ENCODE assay signal across 19 cellular contexts in genomic region chr6:148867851-148868250, GRCh38.
DNase-seq lines count a peak whose midpoint lies in the region; ATAC-seq, FAIRE-seq and TF ChIP-seq lines count a peak whose summit lies in the region.
"Had no signal": no experiment of that assay in that cellular context is flagged by ENCODE, and none has a peak within 500 bp of the region (broad histone marks: within the 10 kb centered on the region; RNA-seq: fewer than 3 reads in every experiment).

No MANE protein-coding gene starts in this region.

- H3K18ac ChIP-seq in H9 (ENCODE audit: insufficient read length, low read depth, low read length) = peak overlapping the region; percentile 57

- H3K27me3 ChIP-seq in H9 (ENCODE audit: insufficient read depth, low read length) (no peaks in the 10 kb centered on the region), osteoblast (ENCODE audit: insufficient read depth, low read length) (no peaks in the 10 kb centered on the region), MM.1S (replicated peaks; ENCODE audit: insufficient read depth, low read length) (no peaks in the 10 kb centered on the region)

- H2BK120ac ChIP-seq in H9 (ENCODE audit: low read depth, low read length, poor library complexity, severe bottlenecking) = no peak overlapping the region

- H2AK5ac ChIP-seq in H9 (ENCODE audit: insufficient read length, low read length) = no peak overlapping the region

- H3T11ph ChIP-seq in H9 (ENCODE audit: low read length) = no peak overlapping the region

- no peak for FAIRE-seq in GM19239 (lab: Jason Lieb, UNC)
- FAIRE-seq: A204.1 had no signal

- H2BK20ac ChIP-seq in H9 (ENCODE audit: low read depth, low read length, poor library complexity, severe bottlenecking) = no peak overlapping the region

- H3K27ac Mint-ChIP-seq in H9 = peak overlapping the region in 1 of 3 experiments; percentile 47; a peak in 3 of 7 replicates
- H3K27ac Mint-ChIP-seq in activated T-cell treated with anti-CD3 and anti-CD28 coated beads, Interleukin-2, amount 50 U/mL, for 72 hours = peak overlapping the region; percentile 98
- H3K27ac Mint-ChIP-seq: nephron had no signal

- no peaks in the 10 kb centered on the region for H3K23me2 ChIP-seq in H9 (ENCODE audit: insufficient read length, low read depth, low read length, poor library complexity, severe bottlenecking)

- H4K5ac ChIP-seq in H9 (ENCODE audit: insufficient read length, low read depth, low read length) = no peak overlapping the region

- H2AFZ ChIP-seq in H9 (ENCODE audit: low read length) = no peak overlapping the region
- H2AFZ ChIP-seq in osteoblast (ENCODE audit: low read length) = no peak overlapping the region
- H2AFZ ChIP-seq in MM.1S (ENCODE audit: low read length) = no peak overlapping the region

- peak; percentile 81 to 89 for ATAC-seq in activated CD4-positive, CD25-positive, alpha-beta regulatory T cell treated with anti-CD3 and anti-CD28 coated beads, Interleukin-2, amount 50 U/mL, for 24 hours
- peak; percentile 84 to 86 for ATAC-seq in activated T-cell treated with anti-CD3 and anti-CD28 coated beads, Interleukin-2, amount 50 U/mL, for 72 hours (replicated peaks in 1 of 2)
- no peak for ATAC-seq in GM21447 (IDR thresholded peaks at IDR 0.05; ENCODE audit: unreplicated experiment)
- ATAC-seq: sciatic nerve had no signal

- H3K9ac ChIP-seq in H9 (ENCODE audit: extremely low read depth, insufficient read length, low read length) = no peak overlapping the region
- no peak overlapping the region for H3K9ac ChIP-seq in MM.1S (ENCODE audit: low read length)

- peaks cover 57 to 62% of the 10 kb centered on the region in 2 experiments for H3K4me1 Mint-ChIP-seq in H9
- peaks cover 20% of the 10 kb centered on the region for H3K4me1 Mint-ChIP-seq in activated T-cell treated with anti-CD3 and anti-CD28 coated beads, Interleukin-2, amount 50 U/mL, for 72 hours (ENCODE audit: low read depth)

- H2BK15ac ChIP-seq in H9 (ENCODE audit: low read depth, low read length) = no peak overlapping the region

- no peak overlapping the region for H3K27ac ChIP-seq in H9 (ENCODE audit: insufficient read length, low read depth, low read length)
- H3K27ac ChIP-seq in osteoblast (ENCODE audit: low read depth, low read length) = peak overlapping the region; percentile 73
- no peak overlapping the region for H3K27ac ChIP-seq in MM.1S (ENCODE audit: low read length)

- no peak overlapping the region for H2BK12ac ChIP-seq in H9 (ENCODE audit: insufficient read length, low read depth, low read length)

- H3K4me3 Mint-ChIP-seq in H9 = no peak overlapping the region
- H3K4me3 Mint-ChIP-seq in activated T-cell treated with anti-CD3 and anti-CD28 coated beads, Interleukin-2, amount 50 U/mL, for 72 hours = peak overlapping the region; percentile 60 to 88
- H3K4me3 Mint-ChIP-seq: nephron had no signal

- no peak overlapping the region for H3K23ac ChIP-seq in H9 (ENCODE audit: insufficient read length, low read depth, low read length)

- H3K4ac ChIP-seq in H9 (ENCODE audit: low read depth, low read length) = no peak overlapping the region

- H4K20me1 ChIP-seq in H9 (ENCODE audit: control insufficient read depth, insufficient read depth, insufficient read length) (no peaks in the 10 kb centered on the region), osteoblast (ENCODE audit: insufficient read depth, low read length) (no peaks in the 10 kb centered on the region), MM.1S (ENCODE audit: insufficient read depth, low read length) (no peaks in the 10 kb centered on the region)

- no peak overlapping the region for H4K8ac ChIP-seq in H9 (replicated peaks; ENCODE audit: insufficient read length, low read depth, low read length)

- H3K36me3 Mint-ChIP-seq in H9 (ENCODE audit: insufficient read depth in 1 of 3, low read depth in 3 of 3) = peaks cover 0 to 3% (median 0%) of the 10 kb centered on the region in 3 experiments; a peak in 2 of 7 replicates
- peaks cover 0 to 4% of the 10 kb centered on the region in 2 donors for H3K36me3 Mint-ChIP-seq in activated T-cell treated with anti-CD3 and anti-CD28 coated beads, Interleukin-2, amount 50 U/mL, for 72 hours (ENCODE audit: insufficient read depth in 2 of 2)

- no peak overlapping the region for H2BK5ac ChIP-seq in H9 (ENCODE audit: insufficient read length, low read length)

- H3K9me2 ChIP-seq in MM.1S (replicated peaks; ENCODE audit: insufficient read depth, low read length) = no peaks in the 10 kb centered on the region

- H3K9me3 Mint-ChIP-seq in H9 = peaks cover 0 to 7% of the 10 kb centered on the region in 2 experiments; a peak in 3 of 5 replicates
- H3K9me3 Mint-ChIP-seq in activated T-cell treated with anti-CD3 and anti-CD28 coated beads, Interleukin-2, amount 50 U/mL, for 72 hours = peaks cover 2% of the 10 kb centered on the region in 2 donors

- H3K36me3 ChIP-seq in osteoblast (ENCODE audit: insufficient read depth, low read length) = no peaks in the 10 kb centered on the region
- H3K36me3 ChIP-seq in MM.1S (replicated peaks; ENCODE audit: insufficient read depth, low read length) = no peaks in the 10 kb centered on the region

- H3K4me2 ChIP-seq in H9 (ENCODE audit: insufficient read depth, insufficient read length, low read length) = no peak overlapping the region
- H3K4me2 ChIP-seq in osteoblast (ENCODE audit: insufficient read depth, low read length) = peak overlapping the region; percentile 28
- H3K4me2 ChIP-seq in MM.1S (ENCODE audit: low read depth, low read length) = no peak overlapping the region

- no peak overlapping the region for H3K14ac ChIP-seq in H9 (ENCODE audit: insufficient read depth, low read length)

- H4K91ac ChIP-seq in H9 (ENCODE audit: insufficient read length, low read depth, low read length) = no peak overlapping the region

- H3K79me2 ChIP-seq in H9 (ENCODE audit: insufficient read depth, low read length) (peaks cover 22% of the 10 kb centered on the region; the same call in 1 of the 2 replicates), osteoblast (ENCODE audit: insufficient read depth, low read length) (peaks cover 12% of the 10 kb centered on the region), MM.1S (ENCODE audit: low read length) (no peaks in the 10 kb centered on the region)

- peaks cover 6% of the 10 kb centered on the region for H3K79me1 ChIP-seq in H9 (ENCODE audit: insufficient read depth, low read depth, low read length, poor library complexity, severe bottlenecking)

- TF ChIP-seq CTCF in H9 (conservative IDR thresholded peaks at IDR 0.05) = no peak
- TF ChIP-seq CTCF in osteoblast (IDR thresholded peaks at IDR 0.05; ENCODE audit: extremely low read depth, low read depth, low read length) = no peak
- TF ChIP-seq CTCF in MM.1S (IDR thresholded peaks at IDR 0.05; ENCODE audit: low read length) = no peak

- H3K4me3 ChIP-seq in osteoblast (ENCODE audit: insufficient read depth, low read length) (no peak overlapping the region), MM.1S (ENCODE audit: low read length) (no peak overlapping the region)

- no peak overlapping the region for H3K56ac ChIP-seq in H9 (ENCODE audit: insufficient read length, low read depth, low read length)

- no peak for DNase-seq in activated CD4-positive, CD25-positive, alpha-beta regulatory T cell treated with anti-CD3 and anti-CD28 coated beads, Interleukin-2, amount 50 U/mL, for 72 hours
- no peak for DNase-seq in H9
- DNase-seq in activated T-cell treated with anti-CD3 and anti-CD28 coated beads, Interleukin-2, amount 50 U/mL, for 72 hours = peak; percentile 20 to 24
- DNase-seq in osteoblast (ENCODE audit: insufficient read length, low spot score, missing footprints) = peak; percentile 27
- no peak for DNase-seq in GM19239 (ENCODE audit: insufficient read length, low spot score)
- no peak for DNase-seq in MM.1S
- DNase-seq: activated CD8-positive, alpha-beta memory T cell treated with anti-CD3 and anti-CD28 coated beads, Interleukin-2, amount 50 U/mL, for 48 hours; amygdala; COR-L47; cortex of kidney; KBM-7; NCI-H187; NCI-H526 treated with DMSO at 0.1 percent for 48 hours; Right ventricle myocardium superior had no signal

- no peaks in the 10 kb centered on the region for H3K9me3 ChIP-seq in H9 (ENCODE audit: control insufficient read depth, low read depth, low read length)
- H3K9me3 ChIP-seq in osteoblast (ENCODE audit: low read depth, low read length) = no peaks in the 10 kb centered on the region
- no peaks in the 10 kb centered on the region for H3K9me3 ChIP-seq in MM.1S (replicated peaks; ENCODE audit: insufficient read depth, low read length)

- H3F3A ChIP-seq in MM.1S (ENCODE audit: insufficient read depth, low read length) = no peaks in the 10 kb centered on the region

- H3K27me3 Mint-ChIP-seq in H9 (ENCODE audit: low read depth) = no peaks in the 10 kb centered on the region
- H3K27me3 Mint-ChIP-seq in activated T-cell treated with anti-CD3 and anti-CD28 coated beads, Interleukin-2, amount 50 U/mL, for 72 hours (ENCODE audit: low read depth) = no peaks in the 10 kb centered on the region

- H3K4me1 ChIP-seq in H9 (ENCODE audit: insufficient read depth, low read length) = peaks cover 12% of the 10 kb centered on the region
- H3K4me1 ChIP-seq in osteoblast (ENCODE audit: insufficient read depth, low read length) = peaks cover 26% of the 10 kb centered on the region
- no peaks in the 10 kb centered on the region for H3K4me1 ChIP-seq in MM.1S (ENCODE audit: low read length)

Comparison
In these comparisons a context has a peak if more than half of its experiments do, and no peak if none do; other contexts are left out.
1. DNase-seq: peak in activated T-cell treated with anti-CD3 and anti-CD28 coated beads, Interleukin-2, amount 50 U/mL, for 72 hours (2 of 2) and osteoblast (single experiment); none in activated CD4-positive, CD25-positive, alpha-beta regulatory T cell treated with anti-CD3 and anti-CD28 coated beads, Interleukin-2, amount 50 U/mL, for 72 hours (single experiment), H9 (single experiment), GM19239 (single experiment) and MM.1S (single experiment).
2. H3K4me3 Mint-ChIP-seq: peak in activated T-cell treated with anti-CD3 and anti-CD28 coated beads, Interleukin-2, amount 50 U/mL, for 72 hours (2 of 2); none in H9 (0 of 2).